Comparison of ENCODE assay signal across 17 cellular contexts in genomic region chr17:39097159-39097519, GRCh38. TPM values are rescaled to one million over a fixed set of nuclear protein-coding genes. Genes with fewer than 3 reads are reported as not detected.
DNase-seq lines count a peak whose midpoint lies in the region; TF ChIP-seq lines count a peak whose summit lies in the region.
"Had no signal": no experiment of that assay in that cellular context is flagged by ENCODE, and none has a peak within 500 bp of the region (broad histone marks: within the 10 kb centered on the region; RNA-seq: fewer than 3 reads in every experiment).

No MANE protein-coding gene starts in this region.

- DNase-seq in activated naive CD4-positive, alpha-beta T cell treated with anti-CD3 and anti-CD28 coated beads, Interleukin-2, amount 10 ng/mL, durations not matched to agents 7 days and 5 days: no peak
- no peak for DNase-seq in activated naive CD4-positive, alpha-beta T cell treated with Interleukin-2 at 50 U/mL for 16 hours
- DNase-seq in NCI-H82 treated with DMSO at 0.1 percent for 48 hours (lab: John Stamatoyannopoulos, UW; ENCODE audit: unreplicated experiment) (peak; percentile 94), esophagus muscularis mucosa (ENCODE audit: extremely low spot score) (no peak), medulla oblongata (ENCODE audit: extremely low spot score) (no peak), NCI-H526 (lab: John Stamatoyannopoulos, UW) (no peak)
- no peak for DNase-seq in activated CD4-positive, CD25-positive, alpha-beta regulatory T cell (lab: John Stamatoyannopoulos, UW)
- DNase-seq: activated gamma-delta T cell; dermis blood vessel endothelial cell; hippocampal formation; NCI-H1105; pancreas; SHP77; stimulated activated naive B cell treated with anti-CD40 and anti-IgM and Interleukin-4, amounts not matched to agents 10 μg/mL and 1 μg/mL and 100 μg/mL, for 72 hours had no signal

- H3K27ac Mint-ChIP-seq in activated naive CD4-positive, alpha-beta T cell treated with anti-CD3 and anti-CD28 coated beads, Interleukin-2, amount 10 ng/mL, durations not matched to agents 7 days and 5 days: peak overlapping the region; percentile 95
- H3K27ac Mint-ChIP-seq: stimulated activated naive B cell treated with anti-CD40 and anti-IgM and Interleukin-4, amounts not matched to agents 10 μg/mL and 1 μg/mL and 100 μg/mL, for 72 hours had no signal

- H3K36me3 ChIP-seq in esophagus muscularis mucosa (no peaks in the 10 kb centered on the region), stomach smooth muscle (ENCODE audit: control insufficient read depth in 2 of 2, insufficient read depth in 2 of 2, low read length in 2 of 2) (no peaks in the 10 kb centered on the region)
- H3K36me3 ChIP-seq: pancreas had no signal

- H3K27me3 Mint-ChIP-seq in activated naive CD4-positive, alpha-beta T cell treated with anti-CD3 and anti-CD28 coated beads, Interleukin-2, amount 10 ng/mL, durations not matched to agents 7 days and 5 days: peaks cover 8% of the 10 kb centered on the region
- H3K27me3 Mint-ChIP-seq: activated CD4-positive, alpha-beta T cell treated with anti-CD3 and anti-CD28 coated beads for 36 hours had no signal

- H3K4me1 Mint-ChIP-seq in activated naive CD4-positive, alpha-beta T cell treated with anti-CD3 and anti-CD28 coated beads, Interleukin-2, amount 10 ng/mL, durations not matched to agents 7 days and 5 days: peaks cover 77% of the 10 kb centered on the region

- H3K27me3 ChIP-seq in esophagus muscularis mucosa (no peaks in the 10 kb centered on the region), stomach smooth muscle (ENCODE audit: control insufficient read depth in 1 of 2, insufficient read depth in 2 of 2, low read length in 2 of 2) (no peaks in the 10 kb centered on the region)
- H3K27me3 ChIP-seq: pancreas had no signal

- peaks cover 3% of the 10 kb centered on the region for H3K36me3 Mint-ChIP-seq in activated naive CD4-positive, alpha-beta T cell treated with anti-CD3 and anti-CD28 coated beads, Interleukin-2, amount 10 ng/mL, durations not matched to agents 7 days and 5 days
- H3K36me3 Mint-ChIP-seq: stimulated activated naive B cell treated with anti-CD40 and anti-IgM and Interleukin-4, amounts not matched to agents 10 μg/mL and 1 μg/mL and 100 μg/mL, for 72 hours had no signal

- WGBS in esophagus muscularis mucosa: 86% methylated on average over 2 of the region's 2 CpGs

- peaks cover 25 to 55% (median 46%) of the 10 kb centered on the region in 4 donors for H3K4me1 ChIP-seq in esophagus muscularis mucosa
- H3K4me1 ChIP-seq in stomach smooth muscle (ENCODE audit: control insufficient read depth, insufficient read depth, low read length): peaks cover 32% of the 10 kb centered on the region
- H3K4me1 ChIP-seq: pancreas had no signal

- TF ChIP-seq EP300 in esophagus muscularis mucosa (IDR thresholded peaks at IDR 0.05): no peak

- H3K9ac ChIP-seq in stomach smooth muscle (ENCODE audit: low read length in 2 of 2): no peak overlapping the region

- H3K9me3 Mint-ChIP-seq in activated naive CD4-positive, alpha-beta T cell treated with anti-CD3 and anti-CD28 coated beads, Interleukin-2, amount 10 ng/mL, durations not matched to agents 7 days and 5 days: no peaks in the 10 kb centered on the region
- H3K9me3 Mint-ChIP-seq: stimulated activated naive B cell treated with anti-CD40 and anti-IgM and Interleukin-4, amounts not matched to agents 10 μg/mL and 1 μg/mL and 100 μg/mL, for 72 hours had no signal

- peak overlapping the region; percentile 74 for H3K4me3 Mint-ChIP-seq in activated naive CD4-positive, alpha-beta T cell treated with anti-CD3 and anti-CD28 coated beads, Interleukin-2, amount 10 ng/mL, durations not matched to agents 7 days and 5 days
- H3K4me3 Mint-ChIP-seq: stimulated activated naive B cell treated with anti-CD40 and anti-IgM and Interleukin-4, amounts not matched to agents 10 μg/mL and 1 μg/mL and 100 μg/mL, for 72 hours had no signal

- H3K9me3 ChIP-seq in esophagus muscularis mucosa (no peaks in the 10 kb centered on the region), stomach smooth muscle (ENCODE audit: control insufficient read depth in 2 of 2, low read length in 2 of 2) (no peaks in the 10 kb centered on the region)
- H3K9me3 ChIP-seq: pancreas had no signal

- H3K27ac ChIP-seq in esophagus muscularis mucosa (replicated peaks in 1 of 4) (peak overlapping the region in 3 of 4 donors; percentile 33 to 49 (median 46)), stomach smooth muscle (ENCODE audit: low read length) (peak overlapping the region; percentile 24)

- TF ChIP-seq CTCF in esophagus muscularis mucosa (IDR thresholded peaks at IDR 0.05): no peak

- H3K4me3 ChIP-seq in esophagus muscularis mucosa (no peak overlapping the region), stomach smooth muscle (ENCODE audit: low read length in 2 of 2) (no peak overlapping the region)
- H3K4me3 ChIP-seq: pancreas, smooth muscle cell had no signal

- no peak for TF ChIP-seq POLR2A in esophagus muscularis mucosa (IDR thresholded peaks at IDR 0.05; ENCODE audit: low read depth)

- intact Hi-C loops in esophagus muscularis mucosa (cut with DNase I): no loop called here

- CTCF ChIA-PET in activated naive CD4-positive, alpha-beta T cell treated with anti-CD3 and anti-CD28 coated beads, Interleukin-2, amount 10 ng/mL, durations not matched to agents 7 days and 5 days (lab: Charles Lee): interaction anchor here (1.1 kb wide), 1 partner anchor 114 kb away, joined by 3 read pairs; no protein-coding TSS in a partner anchor

RNA-seq across cellular contexts. Expression of gene PLXDC1, which starts 54.3 kb away (rescaled TPM):
- total RNA-seq in esophagus muscularis mucosa: 10 to 100 TPM in 2 of 4 donors, 1 to 10 TPM in 2; 7.5 to 17.0 (median 11.0) TPM
- total RNA-seq: dermis blood vessel endothelial cell had no signal
